In the genomic region with DNA sequence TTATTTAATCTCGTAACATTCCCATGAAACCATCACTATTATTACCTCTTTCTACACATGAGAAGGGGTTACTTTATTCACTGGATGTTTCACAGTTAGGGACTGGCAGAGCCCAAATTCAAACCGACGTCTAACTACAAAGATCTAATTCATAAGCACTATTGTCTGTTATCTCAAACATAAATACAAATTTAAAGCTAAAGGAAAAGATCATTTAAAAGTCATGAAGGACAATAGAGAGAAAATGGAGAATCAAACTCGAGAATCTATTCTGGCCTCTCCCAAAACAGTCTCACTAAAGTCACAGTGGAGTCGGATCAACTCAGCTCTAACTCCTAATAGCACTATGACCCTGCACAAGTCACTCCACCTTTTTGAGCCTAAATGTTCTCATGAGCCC, we compare ENCODE assay signal across 1 cellular context.
TF ChIP-seq lines count a peak whose summit lies in the region.

No MANE protein-coding gene starts in this region.

TF ChIP-seq in HCT116, 20 proteins besides CTCF, POLR2A, EP300 and RAD21 (continued from another document):
- TF ChIP-seq, protein P1, sequence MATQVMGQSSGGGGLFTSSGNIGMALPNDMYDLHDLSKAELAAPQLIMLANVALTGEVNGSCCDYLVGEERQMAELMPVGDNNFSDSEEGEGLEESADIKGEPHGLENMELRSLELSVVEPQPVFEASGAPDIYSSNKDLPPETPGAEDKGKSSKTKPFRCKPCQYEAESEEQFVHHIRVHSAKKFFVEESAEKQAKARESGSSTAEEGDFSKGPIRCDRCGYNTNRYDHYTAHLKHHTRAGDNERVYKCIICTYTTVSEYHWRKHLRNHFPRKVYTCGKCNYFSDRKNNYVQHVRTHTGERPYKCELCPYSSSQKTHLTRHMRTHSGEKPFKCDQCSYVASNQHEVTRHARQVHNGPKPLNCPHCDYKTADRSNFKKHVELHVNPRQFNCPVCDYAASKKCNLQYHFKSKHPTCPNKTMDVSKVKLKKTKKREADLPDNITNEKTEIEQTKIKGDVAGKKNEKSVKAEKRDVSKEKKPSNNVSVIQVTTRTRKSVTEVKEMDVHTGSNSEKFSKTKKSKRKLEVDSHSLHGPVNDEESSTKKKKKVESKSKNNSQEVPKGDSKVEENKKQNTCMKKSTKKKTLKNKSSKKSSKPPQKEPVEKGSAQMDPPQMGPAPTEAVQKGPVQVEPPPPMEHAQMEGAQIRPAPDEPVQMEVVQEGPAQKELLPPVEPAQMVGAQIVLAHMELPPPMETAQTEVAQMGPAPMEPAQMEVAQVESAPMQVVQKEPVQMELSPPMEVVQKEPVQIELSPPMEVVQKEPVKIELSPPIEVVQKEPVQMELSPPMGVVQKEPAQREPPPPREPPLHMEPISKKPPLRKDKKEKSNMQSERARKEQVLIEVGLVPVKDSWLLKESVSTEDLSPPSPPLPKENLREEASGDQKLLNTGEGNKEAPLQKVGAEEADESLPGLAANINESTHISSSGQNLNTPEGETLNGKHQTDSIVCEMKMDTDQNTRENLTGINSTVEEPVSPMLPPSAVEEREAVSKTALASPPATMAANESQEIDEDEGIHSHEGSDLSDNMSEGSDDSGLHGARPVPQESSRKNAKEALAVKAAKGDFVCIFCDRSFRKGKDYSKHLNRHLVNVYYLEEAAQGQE (IDR thresholded peaks at IDR 0.05; ENCODE audit: low read depth) = no peak
- TF ChIP-seq EZH2 (IDR thresholded peaks at IDR 0.05) (no peak), JUND (IDR thresholded peaks at IDR 0.05) (no peak), ELF1 (IDR thresholded peaks at IDR 0.05; ENCODE audit: borderline replicate concordance, low read depth) (no peak), FOSL1 (IDR thresholded peaks at IDR 0.05; ENCODE audit: low read depth) (no peak), CBX3 (IDR thresholded peaks at IDR 0.05; ENCODE audit: low read depth) (no peak), TCF7L2 (IDR thresholded peaks at IDR 0.05; ENCODE audit: borderline replicate concordance, extremely low read depth, insufficient read depth, insufficient read length) (no peak), EGR1 (IDR thresholded peaks at IDR 0.05; ENCODE audit: low read depth) (no peak), SIN3A (IDR thresholded peaks at IDR 0.05; ENCODE audit: low read depth) (no peak), SP1 (IDR thresholded peaks at IDR 0.05; ENCODE audit: low read depth) (no peak), CEBPB (IDR thresholded peaks at IDR 0.05; ENCODE audit: low read depth) (no peak)
- TF ChIP-seq, protein P2, sequence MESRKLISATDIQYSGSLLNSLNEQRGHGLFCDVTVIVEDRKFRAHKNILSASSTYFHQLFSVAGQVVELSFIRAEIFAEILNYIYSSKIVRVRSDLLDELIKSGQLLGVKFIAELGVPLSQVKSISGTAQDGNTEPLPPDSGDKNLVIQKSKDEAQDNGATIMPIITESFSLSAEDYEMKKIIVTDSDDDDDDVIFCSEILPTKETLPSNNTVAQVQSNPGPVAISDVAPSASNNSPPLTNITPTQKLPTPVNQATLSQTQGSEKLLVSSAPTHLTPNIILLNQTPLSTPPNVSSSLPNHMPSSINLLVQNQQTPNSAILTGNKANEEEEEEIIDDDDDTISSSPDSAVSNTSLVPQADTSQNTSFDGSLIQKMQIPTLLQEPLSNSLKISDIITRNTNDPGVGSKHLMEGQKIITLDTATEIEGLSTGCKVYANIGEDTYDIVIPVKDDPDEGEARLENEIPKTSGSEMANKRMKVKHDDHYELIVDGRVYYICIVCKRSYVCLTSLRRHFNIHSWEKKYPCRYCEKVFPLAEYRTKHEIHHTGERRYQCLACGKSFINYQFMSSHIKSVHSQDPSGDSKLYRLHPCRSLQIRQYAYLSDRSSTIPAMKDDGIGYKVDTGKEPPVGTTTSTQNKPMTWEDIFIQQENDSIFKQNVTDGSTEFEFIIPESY (IDR thresholded peaks at IDR 0.05; ENCODE audit: extremely low read depth, insufficient replicate concordance, low read length) = no peak
- TF ChIP-seq, protein P3, sequence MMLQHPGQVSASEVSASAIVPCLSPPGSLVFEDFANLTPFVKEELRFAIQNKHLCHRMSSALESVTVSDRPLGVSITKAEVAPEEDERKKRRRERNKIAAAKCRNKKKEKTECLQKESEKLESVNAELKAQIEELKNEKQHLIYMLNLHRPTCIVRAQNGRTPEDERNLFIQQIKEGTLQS (IDR thresholded peaks at IDR 0.05) = no peak
